In the genomic region with DNA sequence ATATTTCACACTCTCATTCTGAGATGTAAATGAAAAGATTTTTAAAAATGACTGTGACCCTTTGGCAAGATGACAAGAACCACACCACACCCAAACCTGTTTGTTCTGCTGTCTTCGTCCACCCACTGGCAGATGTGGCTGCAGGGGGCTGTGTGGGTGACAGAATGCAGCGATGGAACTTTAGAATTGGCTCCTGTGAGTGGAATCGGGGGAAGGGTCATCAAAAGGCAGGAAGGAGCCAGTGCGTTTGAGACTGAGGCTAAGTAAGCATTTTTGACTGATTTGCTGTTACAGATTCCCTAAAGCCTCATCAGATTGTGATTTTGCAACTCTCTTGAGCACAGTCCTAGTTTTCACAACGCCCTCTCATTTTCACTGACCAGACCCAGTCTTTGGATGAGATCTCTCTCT, we compare ENCODE assay signal across 11 cellular contexts.
DNase-seq lines count a peak whose midpoint lies in the region; ATAC-seq and TF ChIP-seq lines count a peak whose summit lies in the region.
"Had no signal": no experiment of that assay in that cellular context is flagged by ENCODE, and none has a peak within 500 bp of the region (broad histone marks: within the 10 kb centered on the region; RNA-seq: fewer than 3 reads in every experiment).

No MANE protein-coding gene starts in this region.

- H3K9ac ChIP-seq in skeletal muscle satellite cell (ENCODE audit: low read depth, low read length), result peak overlapping the region; percentile 28

- no peak overlapping the region for H3K4me3 ChIP-seq in astrocyte of the spinal cord (ENCODE audit: low read depth, low read length)
- H3K4me3 ChIP-seq in skeletal muscle satellite cell (ENCODE audit: low read length), result no peak overlapping the region
- no peak overlapping the region for H3K4me3 ChIP-seq in coronary artery
- H3K4me3 ChIP-seq: K562 had no signal

- DNase-seq in astrocyte of the spinal cord (ENCODE audit: low read depth, low spot score), result peak; percentile 29
- no peak for DNase-seq in left cardiac atrium
- DNase-seq in coronary artery (ENCODE audit: low spot score), result no peak
- DNase-seq in central memory CD4-positive, alpha-beta T cell, result no peak
- DNase-seq: activated CD4-positive, CD25-positive, alpha-beta regulatory T cell treated with anti-CD3 and anti-CD28 coated beads, Interleukin-2, amount 50 U/mL, for 72 hours; NCI-H187 treated with DMSO at 0.1 percent for 48 hours; SW 1271 had no signal

- H3K4me2 ChIP-seq in skeletal muscle satellite cell (ENCODE audit: low read length), result peak overlapping the region; percentile 69

- TF ChIP-seq CTCF in astrocyte of the spinal cord (IDR thresholded peaks at IDR 0.05; ENCODE audit: low read depth, low read length) (no peak), coronary artery (IDR thresholded peaks at IDR 0.05) (no peak)

- no peaks in the 10 kb centered on the region for H3K36me3 ChIP-seq in skeletal muscle satellite cell (ENCODE audit: insufficient read depth, low read length)

- peaks cover 22% of the 10 kb centered on the region for H3K4me1 ChIP-seq in skeletal muscle satellite cell (ENCODE audit: control insufficient read depth, insufficient read depth, low read length)

- intact Hi-C loops in left cardiac atrium (cut with DNase I), result no loop called here

- peak; percentile 68 for ATAC-seq in GM19351 (IDR thresholded peaks at IDR 0.05; ENCODE audit: unreplicated experiment)
- peak; percentile 85 to 88 for ATAC-seq in left cardiac atrium
- ATAC-seq in GM21515 (IDR thresholded peaks at IDR 0.05; ENCODE audit: unreplicated experiment), result no peak
- ATAC-seq: K562 had no signal

- no peaks in the 10 kb centered on the region for H3K9me3 ChIP-seq in skeletal muscle satellite cell (replicated peaks; ENCODE audit: low read length)

- H3K27me3 ChIP-seq in skeletal muscle satellite cell (ENCODE audit: control insufficient read depth, insufficient read depth, low read length), result no peaks in the 10 kb centered on the region

- in situ Hi-C loops in astrocyte of the spinal cord (cut with HindIII; ENCODE audit: low sequenced_read_pairs), result no loop called here

- H3K27ac ChIP-seq in coronary artery, result no peak overlapping the region
